1 cellular context compared by ENCODE assay signal in genomic region chr22:37818397-37819099, GRCh38.
TF ChIP-seq lines count a peak whose summit lies in the region.

No MANE protein-coding gene starts in this region.

TF ChIP-seq in WTC11, 78 proteins besides CTCF, POLR2A, EP300 and RAD21 (continued from another document and continues in another):
- peak; percentile 90; the same call in 1 of the 2 replicates for TF ChIP-seq ARID4B (CRISPR knock-in tag; IDR thresholded peaks at IDR 0.05; ENCODE audit: borderline replicate concordance)
- TF ChIP-seq NR2C2 (CRISPR knock-in tag; IDR thresholded peaks at IDR 0.05), result no peak; the same call in 1 of the 2 replicates
- TF ChIP-seq NFATC4 (CRISPR knock-in tag; IDR thresholded peaks at IDR 0.05), result no peak
- no peak for TF ChIP-seq NR1H2 (CRISPR knock-in tag; IDR thresholded peaks at IDR 0.05)
- TF ChIP-seq SMAD4 (CRISPR knock-in tag; IDR thresholded peaks at IDR 0.05), result no peak
- no peak; the same call in 1 of the 2 replicates for TF ChIP-seq FOXK1 (CRISPR knock-in tag; IDR thresholded peaks at IDR 0.05)
- TF ChIP-seq TCF7 (CRISPR knock-in tag; IDR thresholded peaks at IDR 0.05; ENCODE audit: low read depth), result no peak
- no peak for TF ChIP-seq E2F4 (CRISPR knock-in tag; IDR thresholded peaks at IDR 0.05; ENCODE audit: borderline replicate concordance, low read depth)
- no peak for TF ChIP-seq ZNF532 (CRISPR knock-in tag; IDR thresholded peaks at IDR 0.05; ENCODE audit: borderline replicate concordance)
- peak; percentile 78; the same call in 1 of the 2 replicates for TF ChIP-seq TEAD1 (CRISPR knock-in tag; IDR thresholded peaks at IDR 0.05)
- no peak for TF ChIP-seq ESRRA (CRISPR knock-in tag; IDR thresholded peaks at IDR 0.05; ENCODE audit: borderline replicate concordance)
- peak; percentile 80 for TF ChIP-seq ZNF281 (CRISPR knock-in tag; IDR thresholded peaks at IDR 0.05)
- TF ChIP-seq CBFB (CRISPR knock-in tag; IDR thresholded peaks at IDR 0.05; ENCODE audit: low read depth), result no peak
- TF ChIP-seq NFYB (CRISPR knock-in tag; conservative IDR thresholded peaks at IDR 0.05; ENCODE audit: low read depth), result 0 out of 2 replicates have a peak, but pooled peaks have one; percentile 23
- TF ChIP-seq ZSCAN18 (CRISPR knock-in tag; IDR thresholded peaks at IDR 0.05), result no peak
- no peak for TF ChIP-seq PRRX2 (CRISPR knock-in tag; IDR thresholded peaks at IDR 0.05)
- no peak for TF ChIP-seq SP1 (CRISPR knock-in tag; conservative IDR thresholded peaks at IDR 0.05)
- no peak for TF ChIP-seq ZBTB43 (CRISPR knock-in tag; IDR thresholded peaks at IDR 0.05)
- TF ChIP-seq ZNF425 (CRISPR knock-in tag; conservative IDR thresholded peaks at IDR 0.05), result no peak
- TF ChIP-seq GRHL2 (CRISPR knock-in tag; IDR thresholded peaks at IDR 0.05; ENCODE audit: insufficient replicate concordance, severe bottlenecking), result no peak
- no peak for TF ChIP-seq JAZF1 (CRISPR knock-in tag; IDR thresholded peaks at IDR 0.05)
- peak; percentile 82 for TF ChIP-seq AFF4 (CRISPR knock-in tag; IDR thresholded peaks at IDR 0.05; ENCODE audit: borderline replicate concordance)
- TF ChIP-seq HMGXB4 (CRISPR knock-in tag; IDR thresholded peaks at IDR 0.05), result peak; percentile 94
- peak; percentile 87; the same call in 1 of the 2 replicates for TF ChIP-seq NR3C1 (CRISPR knock-in tag; conservative IDR thresholded peaks at IDR 0.05; ENCODE audit: low read depth)
- TF ChIP-seq TP53 (CRISPR knock-in tag; IDR thresholded peaks at IDR 0.05), result 0 out of 2 replicates have a peak, but pooled peaks have one; percentile 55
- TF ChIP-seq IRF2 (CRISPR knock-in tag; IDR thresholded peaks at IDR 0.05; ENCODE audit: borderline replicate concordance, low read depth), result no peak
- TF ChIP-seq MAX (CRISPR knock-in tag; IDR thresholded peaks at IDR 0.05), result peak; percentile 99
- TF ChIP-seq MYBL2 (CRISPR knock-in tag; IDR thresholded peaks at IDR 0.05), result peak; percentile 77; the same call in 1 of the 2 replicates
- TF ChIP-seq ZNF138 (CRISPR knock-in tag; conservative IDR thresholded peaks at IDR 0.05), result peak; percentile 92; the same call in 1 of the 2 replicates
- TF ChIP-seq FOXJ3 (CRISPR knock-in tag; IDR thresholded peaks at IDR 0.05; ENCODE audit: borderline replicate concordance), result no peak
